7 cellular contexts compared by ENCODE assay signal in genomic region chr20:30302786-30303185, GRCh38.
DNase-seq lines count a peak whose midpoint lies in the region; ATAC-seq, FAIRE-seq and TF ChIP-seq lines count a peak whose summit lies in the region.
"Not testable (repeated sequence)": the region's sequence is repeated elsewhere in the genome, so short reads cannot be mapped to it uniquely, and the experiment has no call there.

No MANE protein-coding gene starts in this region.

- not testable (repeated sequence) for H4K20me1 ChIP-seq in K562 (replicated peaks; ENCODE audit: control insufficient read depth, insufficient read depth, low read length)

- H3K4me1 ChIP-seq in K562 (replicated peaks in 1 of 2; ENCODE audit: control insufficient read depth in 2 of 2, insufficient read depth in 2 of 2, low read length in 2 of 2) = not testable (repeated sequence)

- TF ChIP-seq EP300 in K562 (IDR thresholded peaks at IDR 0.05; ENCODE audit: low read length) = not testable (repeated sequence)

- H3K27me3 ChIP-seq in K562 (ENCODE audit: control insufficient read depth in 2 of 2, insufficient read depth in 2 of 2, low read length in 2 of 2) = not testable (repeated sequence)

- DNase-seq in KBM-7 (peak; percentile 7), OCI-M1 (lab: John Stamatoyannopoulos, UW) (peak; percentile 9)
- DNase-seq in activated CD4-positive, alpha-beta T cell treated with anti-CD3 and anti-CD28 coated beads, Interleukin-2, amount 10 ng/mL, durations not matched to agents 7 days and 5 days; activated CD8-positive, alpha-beta T cell treated with anti-CD3 and anti-CD28 coated beads for 36 hours; activated naive CD4-positive, alpha-beta T cell treated with anti-CD3 and anti-CD28 coated beads, Interleukin-2, amount 10 ng/mL, durations not matched to agents 7 days and 5 days; activated naive CD8-positive, alpha-beta T cell treated with anti-CD3 and anti-CD28 coated beads, Interleukin-2, amount 10 ng/mL, durations not matched to agents 7 days and 5 days; K562 (ENCODE audit: extremely low read depth in 1 of 4, low spot score in 3 of 4): not testable (repeated sequence)

- TF ChIP-seq POLR2A in K562 (conservative IDR thresholded peaks at IDR 0.05) = not testable (repeated sequence)

- not testable (repeated sequence) for FAIRE-seq in K562 (lab: Jason Lieb, UNC)

- not testable (repeated sequence) for ATAC-seq in activated CD8-positive, alpha-beta T cell treated with anti-CD3 and anti-CD28 coated beads for 36 hours; activated naive CD8-positive, alpha-beta T cell treated with anti-CD3 and anti-CD28 coated beads, Interleukin-2, amount 10 ng/mL, durations not matched to agents 7 days and 5 days (ENCODE audit: low read depth); K562

- in situ Hi-C loops in KBM-7 (cut with MboI; ENCODE audit: low pct_unique_long_range_greater_than_20kb, low sequenced_read_pairs) = not testable (repeated sequence)
- in situ Hi-C loops in K562 (cut with MboI) = loop anchor here (25.0 kb wide), 1 partner anchor 1190 kb away; no protein-coding TSS in a partner anchor

- H3K4me2 ChIP-seq in K562 (ENCODE audit: insufficient read depth, low read length) = not testable (repeated sequence)

- peak overlapping the region; percentile 25 for H3K27ac Mint-ChIP-seq in activated CD4-positive, alpha-beta T cell treated with anti-CD3 and anti-CD28 coated beads, Interleukin-2, amount 10 ng/mL, durations not matched to agents 7 days and 5 days
- H3K27ac Mint-ChIP-seq in activated CD8-positive, alpha-beta T cell treated with anti-CD3 and anti-CD28 coated beads for 36 hours = peak overlapping the region; percentile 61
- peak overlapping the region; percentile 33 for H3K27ac Mint-ChIP-seq in activated naive CD4-positive, alpha-beta T cell treated with anti-CD3 and anti-CD28 coated beads, Interleukin-2, amount 10 ng/mL, durations not matched to agents 7 days and 5 days
- peak overlapping the region; percentile 71 for H3K27ac Mint-ChIP-seq in activated naive CD8-positive, alpha-beta T cell treated with anti-CD3 and anti-CD28 coated beads, Interleukin-2, amount 10 ng/mL, durations not matched to agents 7 days and 5 days

- TF ChIP-seq RAD21 in K562 (CRISPR knock-in tag; conservative IDR thresholded peaks at IDR 0.05 in 1 of 2, IDR thresholded peaks at IDR 0.05 in 1 of 2) = not testable (repeated sequence)

- not testable (repeated sequence) for H3K36me3 ChIP-seq in K562 (ENCODE audit: control insufficient read depth, insufficient read depth, low read length)

- CTCF ChIA-PET in activated CD4-positive, alpha-beta T cell treated with anti-CD3 and anti-CD28 coated beads, Interleukin-2, amount 10 ng/mL, durations not matched to agents 7 days and 5 days (lab: Charles Lee); activated CD8-positive, alpha-beta T cell treated with anti-CD3 and anti-CD28 coated beads for 36 hours (lab: Charles Lee); activated naive CD4-positive, alpha-beta T cell treated with anti-CD3 and anti-CD28 coated beads, Interleukin-2, amount 10 ng/mL, durations not matched to agents 7 days and 5 days (lab: Charles Lee); K562 (lab: Yijun Ruan, JAX; ENCODE audit: low intra/inter-chr PET ratio): not testable (repeated sequence)

- H3K4me3 Mint-ChIP-seq in activated CD4-positive, alpha-beta T cell treated with anti-CD3 and anti-CD28 coated beads, Interleukin-2, amount 10 ng/mL, durations not matched to agents 7 days and 5 days; activated CD8-positive, alpha-beta T cell treated with anti-CD3 and anti-CD28 coated beads for 36 hours; activated naive CD4-positive, alpha-beta T cell treated with anti-CD3 and anti-CD28 coated beads, Interleukin-2, amount 10 ng/mL, durations not matched to agents 7 days and 5 days; activated naive CD8-positive, alpha-beta T cell treated with anti-CD3 and anti-CD28 coated beads, Interleukin-2, amount 10 ng/mL, durations not matched to agents 7 days and 5 days: not testable (repeated sequence)

- H3K4me3 ChIP-seq in K562 = not testable (repeated sequence)

- H3K9me3 ChIP-seq in K562 (replicated peaks; ENCODE audit: control insufficient read depth, insufficient read depth, low read depth, low read length) = not testable (repeated sequence)

- not testable (repeated sequence) for H3K36me3 Mint-ChIP-seq in activated CD4-positive, alpha-beta T cell treated with anti-CD3 and anti-CD28 coated beads, Interleukin-2, amount 10 ng/mL, durations not matched to agents 7 days and 5 days (ENCODE audit: low read depth); activated CD8-positive, alpha-beta T cell treated with anti-CD3 and anti-CD28 coated beads for 36 hours (ENCODE audit: low read depth); activated naive CD4-positive, alpha-beta T cell treated with anti-CD3 and anti-CD28 coated beads, Interleukin-2, amount 10 ng/mL, durations not matched to agents 7 days and 5 days; activated naive CD8-positive, alpha-beta T cell treated with anti-CD3 and anti-CD28 coated beads, Interleukin-2, amount 10 ng/mL, durations not matched to agents 7 days and 5 days

- not testable (repeated sequence) for H3K27ac ChIP-seq in K562 (ENCODE audit: extremely low read depth, low read depth, low read length)

- H2AFZ ChIP-seq in K562 (ENCODE audit: low read depth, low read length) = not testable (repeated sequence)

- BruUV-seq in K562 (replicated peaks; lab: Mats Ljungman, UMichigan) = not testable (repeated sequence)

- not testable (repeated sequence) for H3K79me2 ChIP-seq in K562 (ENCODE audit: control insufficient read depth, insufficient read depth, low read length)

- POLR2A ChIA-PET in activated CD4-positive, alpha-beta T cell treated with anti-CD3 and anti-CD28 coated beads, Interleukin-2, amount 10 ng/mL, durations not matched to agents 7 days and 5 days (lab: Charles Lee); activated CD8-positive, alpha-beta T cell treated with anti-CD3 and anti-CD28 coated beads for 36 hours (lab: Charles Lee); activated naive CD8-positive, alpha-beta T cell treated with anti-CD3 and anti-CD28 coated beads, Interleukin-2, amount 10 ng/mL, durations not matched to agents 7 days and 5 days (lab: Charles Lee): not testable (repeated sequence)
- POLR2A ChIA-PET in K562 (lab: Yijun Ruan, JAX) = interaction anchor here (0.6 kb wide), 1 partner anchor 714 kb away, joined by 3 read pairs; no protein-coding TSS in a partner anchor

- H3K9me3 Mint-ChIP-seq in activated CD4-positive, alpha-beta T cell treated with anti-CD3 and anti-CD28 coated beads, Interleukin-2, amount 10 ng/mL, durations not matched to agents 7 days and 5 days; activated CD8-positive, alpha-beta T cell treated with anti-CD3 and anti-CD28 coated beads for 36 hours; activated naive CD4-positive, alpha-beta T cell treated with anti-CD3 and anti-CD28 coated beads, Interleukin-2, amount 10 ng/mL, durations not matched to agents 7 days and 5 days; activated naive CD8-positive, alpha-beta T cell treated with anti-CD3 and anti-CD28 coated beads, Interleukin-2, amount 10 ng/mL, durations not matched to agents 7 days and 5 days: not testable (repeated sequence)

- not testable (repeated sequence) for TF ChIP-seq CTCF in activated CD8-positive, alpha-beta T cell treated with anti-CD3 and anti-CD28 coated beads for 36 hours (IDR thresholded peaks at IDR 0.05); K562 (IDR thresholded peaks at IDR 0.05 in 2 of 3, conservative IDR thresholded peaks at IDR 0.05 in 1 of 3; ENCODE audit: insufficient read depth in 2 of 3, low read depth in 1 of 3, low read length in 3 of 3)

- intact Hi-C loops in activated CD8-positive, alpha-beta T cell treated with anti-CD3 and anti-CD28 coated beads for 36 hours (cut with micrococcal nuclease); K562 (cut with micrococcal nuclease): not testable (repeated sequence)

- not testable (repeated sequence) for H3K9ac ChIP-seq in K562 (ENCODE audit: insufficient read depth in 1 of 2, low read depth in 2 of 2, low read length in 2 of 2)

- H3K27me3 Mint-ChIP-seq in activated CD4-positive, alpha-beta T cell treated with anti-CD3 and anti-CD28 coated beads, Interleukin-2, amount 10 ng/mL, durations not matched to agents 7 days and 5 days; activated CD8-positive, alpha-beta T cell treated with anti-CD3 and anti-CD28 coated beads for 36 hours; activated naive CD8-positive, alpha-beta T cell treated with anti-CD3 and anti-CD28 coated beads, Interleukin-2, amount 10 ng/mL, durations not matched to agents 7 days and 5 days: not testable (repeated sequence)
- peaks cover 24% of the 10 kb centered on the region for H3K27me3 Mint-ChIP-seq in activated naive CD4-positive, alpha-beta T cell treated with anti-CD3 and anti-CD28 coated beads, Interleukin-2, amount 10 ng/mL, durations not matched to agents 7 days and 5 days

- H3K9me1 ChIP-seq in K562 (ENCODE audit: control insufficient read depth, insufficient read depth, low read length) = not testable (repeated sequence)

- H3K4me1 Mint-ChIP-seq in activated CD4-positive, alpha-beta T cell treated with anti-CD3 and anti-CD28 coated beads, Interleukin-2, amount 10 ng/mL, durations not matched to agents 7 days and 5 days = not testable (repeated sequence)
- peaks cover 12% of the 10 kb centered on the region for H3K4me1 Mint-ChIP-seq in activated CD8-positive, alpha-beta T cell treated with anti-CD3 and anti-CD28 coated beads for 36 hours (ENCODE audit: low read depth)
- H3K4me1 Mint-ChIP-seq in activated naive CD4-positive, alpha-beta T cell treated with anti-CD3 and anti-CD28 coated beads, Interleukin-2, amount 10 ng/mL, durations not matched to agents 7 days and 5 days = peaks cover 17% of the 10 kb centered on the region
- peaks cover 28% of the 10 kb centered on the region for H3K4me1 Mint-ChIP-seq in activated naive CD8-positive, alpha-beta T cell treated with anti-CD3 and anti-CD28 coated beads, Interleukin-2, amount 10 ng/mL, durations not matched to agents 7 days and 5 days
